ENCODE assay signal across 18 cellular contexts in the genomic region with DNA sequence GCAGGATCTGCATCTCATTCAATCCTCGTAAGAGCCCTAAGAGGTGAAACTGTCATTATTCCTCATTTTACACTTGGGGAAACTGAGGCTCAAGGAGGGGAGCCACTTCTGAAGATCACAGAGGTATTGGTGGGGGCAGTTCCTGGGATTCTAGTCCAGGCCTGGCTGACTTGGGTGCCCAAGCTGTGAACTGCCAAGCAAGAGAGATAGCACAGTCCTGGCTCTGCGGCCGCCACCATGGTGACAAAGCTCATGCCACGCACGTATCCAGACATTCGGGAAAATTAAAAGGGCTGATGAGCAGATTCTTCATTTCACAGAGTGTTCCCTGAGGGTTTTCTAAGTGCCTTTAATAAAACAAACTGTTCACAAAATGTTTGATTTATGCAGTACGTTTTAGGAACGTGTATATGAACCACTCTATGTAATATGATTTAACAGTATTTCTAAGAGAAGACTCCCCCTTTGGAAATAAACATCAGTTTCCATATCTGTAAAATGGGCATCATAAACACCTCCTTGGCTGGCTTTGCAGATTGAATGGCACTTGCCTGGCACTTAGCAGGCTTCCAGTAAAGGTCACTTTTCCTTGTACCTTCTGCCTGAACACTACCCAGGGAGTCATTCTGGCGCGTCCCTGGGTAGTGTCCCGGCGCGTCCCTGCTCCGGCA.
A peak's percentile ranks its signal among the peaks of the same experiment; 100 is the strongest.
DNase-seq lines count a peak whose midpoint lies in the region; ATAC-seq and TF ChIP-seq lines count a peak whose summit lies in the region.
"Had no signal": no experiment of that assay in that cellular context is flagged by ENCODE, and none has a peak within 500 bp of the region (broad histone marks: within the 10 kb centered on the region; RNA-seq: fewer than 3 reads in every experiment).

No MANE protein-coding gene starts in this region.

- H3K4me3 ChIP-seq in breast epithelium (no peak overlapping the region), right lobe of liver (no peak overlapping the region), spleen (no peak overlapping the region)
- H3K4me3 ChIP-seq: A549, BLaER1, GM23248, HAP-1 had no signal

- WGBS in right lobe of liver (ENCODE audit: insufficient coverage, low coverage, low lambda C conversion rate, missing lambda C conversion rate) = 54% methylated on average over 11 of the region's 14 CpGs
- WGBS in spleen, 5 donors = 95 to 97% (median 96%) methylated on average over 14 of the region's 14 CpGs

- H3K27me3 ChIP-seq in breast epithelium (no peaks in the 10 kb centered on the region), right lobe of liver (no peaks in the 10 kb centered on the region), spleen (replicated peaks in 1 of 7) (no peaks in the 10 kb centered on the region)
- H3K27me3 ChIP-seq: BLaER1 had no signal

- H3K27me3 Mint-ChIP-seq in MCF 10A (ENCODE audit: insufficient read depth, unreplicated experiment) = no peaks in the 10 kb centered on the region
- H3K27me3 Mint-ChIP-seq in effector memory CD8-positive, alpha-beta T cell = no peaks in the 10 kb centered on the region
- H3K27me3 Mint-ChIP-seq: CD8-positive, alpha-beta memory T cell; IgD-negative memory B cell had no signal

- CTCF ChIA-PET in MCF 10A (lab: Yijun Ruan, JAX) = interaction anchor here (0.5 to 1.5 kb wide), 5 partner anchors 11 to 193 kb away, joined by 3 to 4 read pairs (median 3); no protein-coding TSS in a partner anchor

- intact Hi-C loops in MCF 10A (cut with micrococcal nuclease) = no loop called here
- intact Hi-C loops in breast epithelium (cut with DNase I; ENCODE audit: low total_unique reads) = no loop called here
- intact Hi-C loops in right lobe of liver (cut with DNase I) = no loop called here
- intact Hi-C loops in spleen (cut with DNase I; ENCODE audit: low total_unique reads) = no loop called here

- H3K36me3 ChIP-seq in breast epithelium = peaks cover 2% of the 10 kb centered on the region
- peaks cover 0 to 65% (median 27%) of the 10 kb centered on the region in 4 donors for H3K36me3 ChIP-seq in right lobe of liver
- peaks cover 0 to 99% (median 50%) of the 10 kb centered on the region in 6 donors for H3K36me3 ChIP-seq in spleen
- H3K36me3 ChIP-seq: HAP-1 had no signal

- no peak overlapping the region for H3K4me3 Mint-ChIP-seq in MCF 10A (ENCODE audit: unreplicated experiment)
- H3K4me3 Mint-ChIP-seq in effector memory CD8-positive, alpha-beta T cell = no peak overlapping the region
- H3K4me3 Mint-ChIP-seq: CD8-positive, alpha-beta memory T cell had no signal

- DNase-seq in MCF 10A (ENCODE audit: unreplicated experiment) = no peak
- DNase-seq in breast epithelium (ENCODE audit: low spot score in 2 of 2) = no peak
- DNase-seq in epithelial cell of prostate (ENCODE audit: low read depth, low spot score) = no peak
- no peak for DNase-seq in right lobe of liver
- DNase-seq in spleen = peak; percentile 28
- no peak for DNase-seq in effector memory CD8-positive, alpha-beta T cell
- DNase-seq in activated CD4-positive, alpha-beta T cell treated with anti-CD3 and anti-CD28 coated beads, Interleukin-2, amount 50 U/mL, for 48 hours = no peak
- no peak for DNase-seq in C1 segment of cervical spinal cord (lab: John Stamatoyannopoulos, UW)
- DNase-seq: AML-193; CD8-positive, alpha-beta memory T cell; COR-L47; GM23248 had no signal

- no peaks in the 10 kb centered on the region for H3K4me1 ChIP-seq in breast epithelium
- peaks cover 0 to 51% (median 21%) of the 10 kb centered on the region in 4 donors for H3K4me1 ChIP-seq in right lobe of liver
- H3K4me1 ChIP-seq in spleen = no peaks in the 10 kb centered on the region
- H3K4me1 ChIP-seq: BLaER1, HAP-1 had no signal

- POLR2A ChIA-PET in MCF 10A (lab: Yijun Ruan, JAX) = interaction anchor here (0.6 to 1.4 kb wide), 6 partner anchors 10 to 108 kb away, joined by 3 to 4 read pairs (median 3); partner anchors contain the start of gene ALKBH2

- H3K36me3 Mint-ChIP-seq in MCF 10A (ENCODE audit: insufficient read depth, unreplicated experiment) = peaks cover 7% of the 10 kb centered on the region
- H3K36me3 Mint-ChIP-seq in effector memory CD8-positive, alpha-beta T cell (ENCODE audit: insufficient read depth) = peaks cover 6% of the 10 kb centered on the region

- no peak overlapping the region for H3K27ac ChIP-seq in breast epithelium
- H3K27ac ChIP-seq in epithelial cell of prostate = peak overlapping the region; percentile 83
- H3K27ac ChIP-seq in right lobe of liver = peak overlapping the region; percentile 36 to 92 (median 78)
- H3K27ac ChIP-seq in spleen = no peak overlapping the region
- H3K27ac ChIP-seq: 22Rv1, BLaER1, GM23248, HL-60 had no signal

- H3K9me3 ChIP-seq in breast epithelium = no peaks in the 10 kb centered on the region
- no peaks in the 10 kb centered on the region for H3K9me3 ChIP-seq in right lobe of liver
- H3K9me3 ChIP-seq in spleen = peaks cover 0 to 8% (median 6%) of the 10 kb centered on the region in 8 donors
- H3K9me3 ChIP-seq: A549, BLaER1, HAP-1 had no signal

- peaks cover 7% of the 10 kb centered on the region for H3K4me1 Mint-ChIP-seq in MCF 10A (ENCODE audit: insufficient read depth, unreplicated experiment)
- H3K4me1 Mint-ChIP-seq in effector memory CD8-positive, alpha-beta T cell (ENCODE audit: low read depth in 2 of 2) = peaks cover 0 to 3% of the 10 kb centered on the region in 2 donors
- H3K4me1 Mint-ChIP-seq: CD8-positive, alpha-beta memory T cell had no signal

- H3K27ac Mint-ChIP-seq in MCF 10A (ENCODE audit: low read depth, unreplicated experiment) = peak overlapping the region; percentile 90
- no peak overlapping the region for H3K27ac Mint-ChIP-seq in effector memory CD8-positive, alpha-beta T cell
- H3K27ac Mint-ChIP-seq: CD8-positive, alpha-beta memory T cell had no signal

- peak in 2 of 4 donors; percentile 0 to 3 for ATAC-seq in right lobe of liver
- ATAC-seq in effector memory CD8-positive, alpha-beta T cell (replicated peaks) = no peak
- ATAC-seq: A549 had no signal

- TF ChIP-seq POLR2A in breast epithelium (IDR thresholded peaks at IDR 0.05) (no peak), right lobe of liver (IDR thresholded peaks at IDR 0.05) (no peak), spleen (IDR thresholded peaks at IDR 0.05) (no peak)

- no TSS peak for BruUV-seq in MCF 10A (replicated peaks; lab: Mats Ljungman, UMichigan)

- TF ChIP-seq CTCF in MCF 10A (IDR thresholded peaks at IDR 0.05; ENCODE audit: unreplicated experiment) (no peak), breast epithelium (IDR thresholded peaks at IDR 0.05) (no peak), right lobe of liver (IDR thresholded peaks at IDR 0.05) (no peak), spleen (IDR thresholded peaks at IDR 0.05 in 8 of 11, conservative IDR thresholded peaks at IDR 0.05 in 3 of 11) (no peak)

- H3K9me3 Mint-ChIP-seq in MCF 10A (ENCODE audit: unreplicated experiment) = no peaks in the 10 kb centered on the region
- H3K9me3 Mint-ChIP-seq in effector memory CD8-positive, alpha-beta T cell = no peaks in the 10 kb centered on the region

Comparison
In these comparisons a context has a peak if more than half of its experiments do, and no peak if none do; other contexts are left out.
1. H3K27ac ChIP-seq: peak in epithelial cell of prostate (single experiment) and right lobe of liver (3 of 3); none in breast epithelium (0 of 2) and spleen (0 of 8).